Comparison of ENCODE assay signal across 30 cellular contexts in genomic region chr3:129943020-129943419, GRCh38. TPM values are rescaled to one million over a fixed set of nuclear protein-coding genes. Genes with fewer than 3 reads are reported as not detected.
"Had no signal": no experiment of that assay in that cellular context is flagged by ENCODE, and none has a peak within 500 bp of the region (broad histone marks: within the 10 kb centered on the region; RNA-seq: fewer than 3 reads in every experiment).

No MANE protein-coding gene starts in this region.

- H3K4me3 ChIP-seq: left lung, lower lobe of right lung, ovary, right atrium auricular region, right lobe of liver, skin epidermis, suprapubic skin, thoracic aorta, tibial artery, upper lobe of right lung had no signal

- H3K36me3 ChIP-seq: left lung, lower lobe of right lung, ovary, right atrium auricular region, right lobe of liver, suprapubic skin, thoracic aorta, tibial artery, upper lobe of right lung had no signal

- H3K4me1 Mint-ChIP-seq: natural killer cell had no signal

- H3K27ac Mint-ChIP-seq: immature natural killer cell; natural killer cell; nephron progenitor cell; progenitor cell of endocrine pancreas; stimulated activated naive CD8-positive, alpha-beta T cell treated with anti-CD3 and anti-CD28 coated beads, Interleukin-15, Interleukin-2, amounts not matched to agents 100 ng/mL and 50 ng/mL, for 24 hours had no signal

- H3K4me3 Mint-ChIP-seq: immature natural killer cell; natural killer cell; nephron progenitor cell; stimulated activated naive CD8-positive, alpha-beta T cell treated with anti-CD3 and anti-CD28 coated beads, Interleukin-15, Interleukin-2, amounts not matched to agents 100 ng/mL and 50 ng/mL, for 24 hours had no signal

- H3K27ac ChIP-seq: left lung, lower lobe of right lung, ovary, right atrium auricular region, right lobe of liver, skin epidermis, suprapubic skin, thoracic aorta, tibial artery, upper lobe of right lung had no signal

- FAIRE-seq: islet of Langerhans, kidney, urothelium cell line had no signal

- H3K27me3 ChIP-seq: left lung, ovary, right atrium auricular region, right lobe of liver, suprapubic skin, upper lobe of right lung had no signal

- H3K4me1 ChIP-seq: left lung, lower lobe of right lung, right atrium auricular region, right lobe of liver, suprapubic skin, tibial artery, upper lobe of right lung had no signal

- H3K9me3 ChIP-seq: lower lobe of right lung, ovary, right lobe of liver, suprapubic skin, thoracic aorta, upper lobe of right lung had no signal

- H3K9me3 Mint-ChIP-seq: immature natural killer cell; natural killer cell; stimulated activated naive CD8-positive, alpha-beta T cell treated with anti-CD3 and anti-CD28 coated beads, Interleukin-15, Interleukin-2, amounts not matched to agents 100 ng/mL and 50 ng/mL, for 24 hours had no signal

- H3K36me3 Mint-ChIP-seq: immature natural killer cell, naive B cell, natural killer cell had no signal

- DNase-seq: immature natural killer cell; kidney; natural killer cell; stimulated activated CD4-positive, alpha-beta T cell treated with anti-CD3 and anti-CD28 coated beads, Interleukin-12 subunit alpha, Interleukin-12 subunit beta, amount 100 ng/mL, for 4 hours; stimulated activated CD4-positive, alpha-beta T cell treated with anti-CD3 and anti-CD28 coated beads, Interleukin-15, amount 100 ng/mL, for 24 hours; stimulated activated CD4-positive, alpha-beta T cell treated with anti-CD3 and anti-CD28 coated beads, Interleukin-4, amount 100 ng/mL, for 1 hour; stimulated activated naive CD4-positive, alpha-beta T cell had no signal

RNA-seq across cellular contexts. Expression of gene TRH, which starts 31.5 kb away (rescaled TPM):
- total RNA-seq: kidney, left colon, left lung, lower lobe of right lung, mammary epithelial cell, mucosa of gallbladder, natural killer cell, pulmonary artery endothelial cell, renal cortical epithelial cell, right lobe of liver, subcutaneous adipose tissue, suprapubic skin, thoracic aorta, upper lobe of right lung had no signal
- polyA plus RNA-seq: immature natural killer cell, liver, mammary epithelial cell had no signal
